In the genomic region with DNA sequence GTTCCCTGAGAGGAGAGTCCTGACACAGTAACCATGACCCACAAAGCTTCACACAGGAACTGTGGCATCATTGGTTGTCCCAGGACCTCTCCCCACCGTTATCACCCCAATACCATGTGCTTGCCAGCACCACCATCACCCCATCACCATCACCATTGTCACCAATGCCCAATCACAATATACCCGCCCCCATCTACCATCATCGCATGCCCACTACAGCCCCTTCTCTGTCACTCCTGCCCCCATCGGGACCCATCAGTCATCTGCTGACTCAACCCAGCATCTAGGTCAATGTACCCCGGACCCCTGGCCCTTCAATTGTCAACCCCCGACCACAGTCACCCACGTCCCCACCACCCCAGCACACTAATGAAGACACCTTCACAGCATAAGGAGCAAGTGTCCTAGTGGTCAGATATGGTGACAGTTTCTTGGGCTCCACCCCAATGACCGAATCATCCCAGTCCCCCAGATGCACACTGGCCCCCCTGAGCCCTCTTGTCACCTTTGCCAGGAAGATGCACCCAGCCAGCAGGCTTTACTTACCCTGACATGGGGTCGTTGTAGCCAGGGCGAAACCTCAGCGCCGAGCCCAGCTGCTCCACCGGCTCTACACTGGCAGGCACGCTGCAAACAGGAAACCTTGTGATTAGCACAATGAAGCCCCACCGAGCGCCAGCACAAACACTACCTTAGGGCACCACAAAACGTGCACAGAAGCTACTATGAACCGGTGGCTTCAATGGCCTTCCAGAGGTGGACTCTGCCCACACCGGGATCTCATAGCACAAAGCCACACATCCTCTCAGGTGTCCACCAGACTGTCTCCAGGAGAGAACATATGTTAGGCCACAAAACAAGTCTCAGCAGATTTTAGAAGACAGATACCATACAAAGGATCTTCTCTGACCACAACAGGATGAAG, we compare ENCODE assay signal across 11 cellular contexts. TPM values are rescaled to one million over a fixed set of nuclear protein-coding genes. Genes with fewer than 3 reads are reported as not detected.
DNase-seq lines count a peak whose midpoint lies in the region; ATAC-seq, FAIRE-seq and TF ChIP-seq lines count a peak whose summit lies in the region.
"Had no signal": no experiment of that assay in that cellular context is flagged by ENCODE, and none has a peak within 500 bp of the region (broad histone marks: within the 10 kb centered on the region; RNA-seq: fewer than 3 reads in every experiment).

No MANE protein-coding gene starts in this region.

- no peak; the same call in 1 of the 2 replicates for TF ChIP-seq POLR2A in GM12892 (IDR thresholded peaks at IDR 0.05; ENCODE audit: low read depth, low read length)

- H3K27ac ChIP-seq in RWPE1 (peak overlapping the region; percentile 50), small intestine (ENCODE audit: low read depth in 1 of 2, low read length in 1 of 2) (peak overlapping the region; percentile 34 to 42)

- H3K4me1 ChIP-seq in small intestine (ENCODE audit: control insufficient read depth in 2 of 2, insufficient read depth in 1 of 2, low read depth in 1 of 2, low read length in 1 of 2): no peaks in the 10 kb centered on the region
- H3K4me1 ChIP-seq: psoas muscle had no signal

- H3K36me3 ChIP-seq in small intestine (ENCODE audit: control insufficient read depth in 2 of 2, insufficient read depth in 2 of 2, low read length in 2 of 2): no peaks in the 10 kb centered on the region

- DNase-seq in GM12892 (ENCODE audit: insufficient read length): no peak
- DNase-seq in RWPE1 (ENCODE audit: low spot score): no peak
- DNase-seq in small intestine: peak; percentile 36
- no peak for DNase-seq in ecto neural progenitor cell (ENCODE audit: low spot score)
- DNase-seq in GM13977 (ENCODE audit: low spot score): no peak
- no peak for DNase-seq in SKM-1 treated with dmso at 0.1 percent for 144 hours (lab: John Stamatoyannopoulos, UW; ENCODE audit: unreplicated experiment)
- DNase-seq: NCI-H524 treated with DMSO at 0.1 percent for 48 hours, psoas muscle had no signal

- H3K4me3 ChIP-seq in small intestine (ENCODE audit: low read depth in 1 of 2, low read length in 2 of 2): no peak overlapping the region
- H3K4me3 ChIP-seq: gastroesophageal sphincter, psoas muscle had no signal

- no peak for TF ChIP-seq CTCF in RWPE1 (conservative IDR thresholded peaks at IDR 0.05; ENCODE audit: low read depth)
- TF ChIP-seq CTCF in GM13977 (IDR thresholded peaks at IDR 0.05; ENCODE audit: extremely low read depth, insufficient read depth, missing control alignments): no peak

- H3K4me1 Mint-ChIP-seq in activated naive CD4-positive, alpha-beta T cell treated with anti-CD3 and anti-CD28 coated beads, Interleukin-2, amount 50 U/mL, for 24 hours: peaks cover 39% of the 10 kb centered on the region

- in situ Hi-C loops in GM13977 (cut with MboI; ENCODE audit: low pct_unique_long_range_greater_than_20kb, low sequenced_read_pairs, unreplicated experiment): no loop called here

- peak overlapping the region; percentile 94 for H3K27ac Mint-ChIP-seq in activated naive CD4-positive, alpha-beta T cell treated with anti-CD3 and anti-CD28 coated beads, Interleukin-2, amount 50 U/mL, for 24 hours

- ATAC-seq in GM21825 (IDR thresholded peaks at IDR 0.05; ENCODE audit: unreplicated experiment): no peak
- ATAC-seq: gastroesophageal sphincter, psoas muscle had no signal

- no peaks in the 10 kb centered on the region for H3K27me3 ChIP-seq in small intestine (ENCODE audit: control insufficient read depth in 2 of 2, insufficient read depth in 2 of 2, low read length in 2 of 2)
- H3K27me3 ChIP-seq: gastroesophageal sphincter had no signal

- CTCF ChIA-PET in RWPE1 (lab: Yijun Ruan, JAX): no interaction called here

- FAIRE-seq in GM12892 (lab: Jason Lieb, UNC) (peak; percentile 84), small intestine (lab: Jason Lieb, UNC) (no peak)

- peak overlapping the region; percentile 76 for H3K4me3 Mint-ChIP-seq in activated naive CD4-positive, alpha-beta T cell treated with anti-CD3 and anti-CD28 coated beads, Interleukin-2, amount 50 U/mL, for 24 hours

- 65 to 77% (median 67%) methylated on average over 19 of the region's 19 CpGs for WGBS in small intestine, 3 donors

- POLR2A ChIA-PET in RWPE1 (lab: Yijun Ruan, JAX; ENCODE audit: low non-redundant PET): no interaction called here

- H3K36me3 Mint-ChIP-seq in activated naive CD4-positive, alpha-beta T cell treated with anti-CD3 and anti-CD28 coated beads, Interleukin-2, amount 50 U/mL, for 24 hours: no peaks in the 10 kb centered on the region

- no peaks in the 10 kb centered on the region for H3K9me3 Mint-ChIP-seq in activated naive CD4-positive, alpha-beta T cell treated with anti-CD3 and anti-CD28 coated beads, Interleukin-2, amount 50 U/mL, for 24 hours

- no peaks in the 10 kb centered on the region for H3K9me3 ChIP-seq in small intestine (ENCODE audit: control insufficient read depth, low read depth)
- H3K9me3 ChIP-seq: gastroesophageal sphincter, psoas muscle had no signal

- H3K27me3 Mint-ChIP-seq in activated naive CD4-positive, alpha-beta T cell treated with anti-CD3 and anti-CD28 coated beads, Interleukin-2, amount 50 U/mL, for 24 hours: no peaks in the 10 kb centered on the region

RNA-seq across cellular contexts. Expression of gene SHISA5, which starts 25.1 kb away (rescaled TPM):
- polyA plus RNA-seq in GM12892 (2012; ENCODE audit: missing spikeins): 32.9 TPM
- polyA plus RNA-seq in small intestine: 100 to 1,000 TPM in 1 of 3 donors, 10 to 100 TPM in 2; 68.2 to 135 (median 77.8) TPM

RNA-seq across cellular contexts. Expression of gene ATRIP, which starts 32.4 kb away (rescaled TPM):
- polyA plus RNA-seq in GM12892 (2012; ENCODE audit: missing spikeins): 7.4 TPM
- 1 to 10 TPM; 1.1 to 4.8 (median 1.6) TPM for polyA plus RNA-seq in small intestine

RNA-seq across cellular contexts. Expression of gene TMA7, which starts 38.8 kb away (rescaled TPM):
- 652 TPM for polyA plus RNA-seq in GM12892 (2012; ENCODE audit: missing spikeins)
- polyA plus RNA-seq in small intestine: 100 to 1,000 TPM; 431 to 744 (median 617) TPM

RNA-seq across cellular contexts. Expression of gene CCDC51, which starts 39.0 kb away (rescaled TPM):
- polyA plus RNA-seq in GM12892 (2012; ENCODE audit: missing spikeins): 22.8 TPM
- polyA plus RNA-seq in small intestine: 10 to 100 TPM; 11.1 to 22.6 (median 20.8) TPM

RNA-seq across cellular contexts. Expression of gene PLXNB1, which starts 49.0 kb away (rescaled TPM):
- polyA plus RNA-seq in GM12892 (2012; ENCODE audit: missing spikeins): 10.3 TPM
- polyA plus RNA-seq in small intestine: 10 to 100 TPM; 56.5 to 61.7 (median 59.1) TPM
